In the genomic region with DNA sequence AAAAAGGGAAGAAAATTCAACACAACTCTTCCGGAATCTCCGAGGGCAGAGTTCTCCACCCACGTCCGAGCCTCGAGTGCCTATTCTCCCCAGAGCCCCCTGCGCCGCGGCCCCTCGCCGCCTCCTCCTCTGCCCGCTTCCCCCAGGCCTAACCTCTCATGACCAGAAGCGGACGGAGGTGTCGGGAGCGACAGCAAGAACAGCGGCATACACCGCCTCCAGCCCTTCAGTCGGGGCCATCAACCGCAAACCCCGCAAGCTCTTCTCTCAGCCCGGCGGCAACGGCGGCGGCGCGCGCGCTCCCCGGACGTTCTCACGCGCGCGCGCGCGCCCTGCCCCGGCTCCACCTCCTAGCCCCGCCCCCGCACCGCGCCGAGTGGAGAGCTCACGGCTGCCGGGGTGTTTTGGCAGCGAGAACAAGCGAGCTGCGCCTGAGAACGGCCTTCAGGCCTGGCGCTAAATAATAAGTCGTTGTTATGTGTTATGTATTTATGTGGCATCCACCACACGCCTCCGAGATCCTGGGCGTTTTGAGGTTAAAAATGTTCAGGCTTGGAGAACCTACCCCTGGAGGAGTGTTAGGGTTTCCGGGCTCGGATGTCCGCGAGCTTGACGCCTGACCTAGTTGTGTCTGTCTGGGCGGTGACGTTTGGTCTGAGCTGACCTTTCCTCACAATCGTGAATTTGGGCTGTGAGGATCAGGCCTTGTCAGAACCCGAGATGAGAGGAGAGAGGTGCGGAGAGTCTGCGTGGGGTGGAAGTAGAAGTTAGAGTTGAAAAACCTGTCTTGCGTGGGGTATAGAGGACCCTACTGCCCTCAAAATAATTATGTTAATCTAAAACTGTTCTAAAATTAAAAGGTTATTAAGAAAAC, we compare ENCODE assay signal across 8 cellular contexts. TPM values are rescaled to one million over a fixed set of nuclear protein-coding genes. Genes with fewer than 3 reads are reported as not detected.
DNase-seq lines count a peak whose midpoint lies in the region; ATAC-seq lines count a peak whose summit lies in the region.

A gene with protein sequence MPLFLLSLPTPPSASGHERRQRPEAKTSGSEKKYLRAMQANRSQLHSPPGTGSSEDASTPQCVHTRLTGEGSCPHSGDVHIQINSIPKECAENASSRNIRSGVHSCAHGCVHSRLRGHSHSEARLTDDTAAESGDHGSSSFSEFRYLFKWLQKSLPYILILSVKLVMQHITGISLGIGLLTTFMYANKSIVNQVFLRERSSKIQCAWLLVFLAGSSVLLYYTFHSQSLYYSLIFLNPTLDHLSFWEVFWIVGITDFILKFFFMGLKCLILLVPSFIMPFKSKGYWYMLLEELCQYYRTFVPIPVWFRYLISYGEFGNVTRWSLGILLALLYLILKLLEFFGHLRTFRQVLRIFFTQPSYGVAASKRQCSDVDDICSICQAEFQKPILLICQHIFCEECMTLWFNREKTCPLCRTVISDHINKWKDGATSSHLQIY (minus strand): TSS at position 286 of the 874 bp plus-strand sequence. CDS start 77 bp downstream, at position 209.

- H3K36me3 ChIP-seq in HAP-1 (replicated peaks): no peaks in the 10 kb centered on the region

- peaks cover 11% of the 10 kb centered on the region for H3K4me1 ChIP-seq in HAP-1

- peak; percentile 83 for DNase-seq in EL
- peak; percentile 87 to 95 for DNase-seq in HAP-1 (ENCODE audit: low spot score in 2 of 2)
- peak; percentile 90 for DNase-seq in NAMALWA (ENCODE audit: low spot score)
- DNase-seq in SKM-1 (lab: John Stamatoyannopoulos, UW; ENCODE audit: unreplicated experiment): peak; percentile 85
- DNase-seq in activated naive CD4-positive, alpha-beta T cell treated with anti-CD3 and anti-CD28 coated beads, Interleukin-2, amount 50 U/mL, for 72 hours (ENCODE audit: low spot score in 2 of 2): peak; percentile 88 to 98
- peak; percentile 85 for DNase-seq in globus pallidus (ENCODE audit: low spot score)
- peak in 55 of 56 donors; percentile 24 to 94 (median 80) for DNase-seq in nucleus accumbens (lab: John Stamatoyannopoulos, UW)
- DNase-seq in substantia nigra (lab: John Stamatoyannopoulos, UW): peak; percentile 32 to 93 (median 78)

- H3K36me3 Mint-ChIP-seq in activated naive CD4-positive, alpha-beta T cell treated with anti-CD3 and anti-CD28 coated beads, Interleukin-2, amount 50 U/mL, for 72 hours: peaks cover 18 to 23% of the 10 kb centered on the region in 2 donors

- H3K27ac Mint-ChIP-seq in activated naive CD4-positive, alpha-beta T cell treated with anti-CD3 and anti-CD28 coated beads, Interleukin-2, amount 50 U/mL, for 72 hours: peak within 1 kb of the TSS; percentile 93 to 100

- H3K9me3 Mint-ChIP-seq in activated naive CD4-positive, alpha-beta T cell treated with anti-CD3 and anti-CD28 coated beads, Interleukin-2, amount 50 U/mL, for 72 hours: no peaks in the 10 kb centered on the region

- H3K27ac ChIP-seq in substantia nigra (ENCODE audit: low read depth, low read length, poor library complexity, severe bottlenecking): peak within 1 kb of the TSS; percentile 92

- in situ Hi-C loops in HAP-1 (cut with MboI; ENCODE audit: low sequenced_read_pairs): no loop called here

- no peaks in the 10 kb centered on the region for H3K27me3 ChIP-seq in HAP-1 (ENCODE audit: low read depth)

- peak within 1 kb of the TSS; percentile 93 for H3K4me3 ChIP-seq in HAP-1

- ATAC-seq in activated naive CD4-positive, alpha-beta T cell treated with anti-CD3 and anti-CD28 coated beads, Interleukin-2, amount 50 U/mL, for 72 hours: peak; percentile 78 to 88

- H3K9me3 ChIP-seq in HAP-1: no peaks in the 10 kb centered on the region

RNA-seq across cellular contexts. Expression of the gene that starts here (rescaled TPM):
- 10 to 100 TPM; 35.0 to 41.3 TPM for total RNA-seq in activated naive CD4-positive, alpha-beta T cell treated with anti-CD3 and anti-CD28 coated beads, Interleukin-2, amount 50 U/mL, for 72 hours

Comparison
In these comparisons a context has a peak if more than half of its experiments do, and no peak if none do; other contexts are left out.
1. Peak in every context shown above with its lines: DNase-seq, ATAC-seq, H3K4me3 ChIP-seq and H3K27ac ChIP-seq.